In genomic region chr15:69031013-69032001, GRCh38 we compare ENCODE assay signal across 8 cellular contexts. TPM values are rescaled to one million over a fixed set of nuclear protein-coding genes. Genes with fewer than 3 reads are reported as not detected.
DNase-seq lines count a peak whose midpoint lies in the region; ATAC-seq and TF ChIP-seq lines count a peak whose summit lies in the region.

No MANE protein-coding gene starts in this region.

- POLR2A ChIA-PET in MCF 10A (lab: Yijun Ruan, JAX) = no interaction called here

- peaks cover 9% of the 10 kb centered on the region for H3K36me3 Mint-ChIP-seq in MCF 10A (ENCODE audit: insufficient read depth, unreplicated experiment)
- H3K36me3 Mint-ChIP-seq in T-helper 2 cell treated with Interferon-gamma antibody and Interleukin-4, amounts not matched to agents 5 μg/mL and 100 μg/mL, for 36 hours (ENCODE audit: low read depth) = no peaks in the 10 kb centered on the region

- CTCF ChIA-PET in MCF 10A (lab: Yijun Ruan, JAX) = interaction anchor here (0.6 to 0.7 kb wide), 2 partner anchors 14 to 583 kb away, joined by 3 read pairs; no protein-coding TSS in a partner anchor

- H3K9me3 Mint-ChIP-seq in MCF 10A (ENCODE audit: unreplicated experiment) = no peaks in the 10 kb centered on the region
- no peaks in the 10 kb centered on the region for H3K9me3 Mint-ChIP-seq in T-helper 2 cell treated with Interferon-gamma antibody and Interleukin-4, amounts not matched to agents 5 μg/mL and 100 μg/mL, for 36 hours

- intact Hi-C loops in MCF 10A (cut with micrococcal nuclease) (no loop called here), colonic mucosa (cut with DNase I) (no loop called here)

- H3K9ac ChIP-seq in colonic mucosa (ENCODE audit: low read depth in 2 of 2, low read length in 2 of 2) = no peak overlapping the region

- peaks cover 5% of the 10 kb centered on the region for H3K4me1 Mint-ChIP-seq in MCF 10A (ENCODE audit: insufficient read depth, unreplicated experiment)
- H3K4me1 Mint-ChIP-seq in T-helper 2 cell treated with Interferon-gamma antibody and Interleukin-4, amounts not matched to agents 5 μg/mL and 100 μg/mL, for 36 hours (ENCODE audit: low read depth) = peaks cover 8% of the 10 kb centered on the region

- no peaks in the 10 kb centered on the region for H3K36me3 ChIP-seq in colonic mucosa

- H3K27me3 ChIP-seq in colonic mucosa = no peaks in the 10 kb centered on the region

- H3K27ac Mint-ChIP-seq in MCF 10A (ENCODE audit: low read depth, unreplicated experiment) = no peak overlapping the region
- no peak overlapping the region for H3K27ac Mint-ChIP-seq in T-helper 2 cell treated with Interferon-gamma antibody and Interleukin-4, amounts not matched to agents 5 μg/mL and 100 μg/mL, for 36 hours

- no peaks in the 10 kb centered on the region for H3K27me3 Mint-ChIP-seq in MCF 10A (ENCODE audit: insufficient read depth, unreplicated experiment)
- H3K27me3 Mint-ChIP-seq in T-helper 2 cell treated with Interferon-gamma antibody and Interleukin-4, amounts not matched to agents 5 μg/mL and 100 μg/mL, for 36 hours (ENCODE audit: low read depth) = peaks cover 12% of the 10 kb centered on the region

- no peak overlapping the region for H3K27ac ChIP-seq in colonic mucosa

- no peaks in the 10 kb centered on the region for H3K9me3 ChIP-seq in colonic mucosa

- H3K4me3 Mint-ChIP-seq in MCF 10A (ENCODE audit: unreplicated experiment) = no peak overlapping the region
- H3K4me3 Mint-ChIP-seq in T-helper 2 cell treated with Interferon-gamma antibody and Interleukin-4, amounts not matched to agents 5 μg/mL and 100 μg/mL, for 36 hours = peak overlapping the region; percentile 58

- TF ChIP-seq CTCF in MCF 10A (IDR thresholded peaks at IDR 0.05; ENCODE audit: unreplicated experiment) (no peak), colonic mucosa (IDR thresholded peaks at IDR 0.05) (peak; percentile 41)

- H3K4me3 ChIP-seq in colonic mucosa = peak overlapping the region; percentile 25

- in situ Hi-C loops in T47D (cut with HindIII; ENCODE audit: low pct_unique_long_range_greater_than_20kb, low sequenced_read_pairs) = no loop called here

- DNase-seq in T47D (ENCODE audit: low read depth in 1 of 2, low spot score in 1 of 2) (peak; percentile 76 to 83), MCF 10A (ENCODE audit: unreplicated experiment) (no peak), colonic mucosa (peak; percentile 45), left lobe of liver (ENCODE audit: low spot score) (no peak), GM19240 (ENCODE audit: insufficient read length, low spot score) (no peak)
- DNase-seq in T-helper 2 cell treated with Interferon-gamma antibody and Interleukin-4, amounts not matched to agents 5 μg/mL and 100 μg/mL, for 36 hours (ENCODE audit: low spot score) = peak; percentile 28
- peak; percentile 63 for DNase-seq in stimulated activated CD8-positive, alpha-beta memory T cell treated with anti-CD3 and anti-CD28 coated beads, Interleukin-4, amount 100 ng/mL, for 48 hours

- no peaks in the 10 kb centered on the region for H3K4me1 ChIP-seq in colonic mucosa

- no TSS peak for BruUV-seq in MCF 10A (replicated peaks; lab: Mats Ljungman, UMichigan)

- ATAC-seq in left lobe of liver = peak; percentile 53
- no peak for ATAC-seq in HG03135 (IDR thresholded peaks at IDR 0.05; ENCODE audit: unreplicated experiment)

RNA-seq across cellular contexts. Expression of gene NOX5, which starts 16.8 kb away (rescaled TPM):
- 1.4 and 1.8 TPM in 2 replicates for total RNA-seq in MCF 10A (2022)
- under 1 TPM; 0.05 to 0.17 TPM for total RNA-seq in colonic mucosa
- total RNA-seq in left lobe of liver = 0.13 TPM

Comparison
In these comparisons a context has a peak if more than half of its experiments do, and no peak if none do; other contexts are left out.
1. DNase-seq: peak in T47D (2 of 2), T-helper 2 cell treated with Interferon-gamma antibody and Interleukin-4, amounts not matched to agents 5 μg/mL and 100 μg/mL, for 36 hours (single experiment), colonic mucosa (single experiment) and stimulated activated CD8-positive, alpha-beta memory T cell treated with anti-CD3 and anti-CD28 coated beads, Interleukin-4, amount 100 ng/mL, for 48 hours (single experiment); none in MCF 10A (single experiment), left lobe of liver (single experiment) and GM19240 (single experiment).